Comparison of ENCODE assay signal across 1 cellular context in the genomic region with DNA sequence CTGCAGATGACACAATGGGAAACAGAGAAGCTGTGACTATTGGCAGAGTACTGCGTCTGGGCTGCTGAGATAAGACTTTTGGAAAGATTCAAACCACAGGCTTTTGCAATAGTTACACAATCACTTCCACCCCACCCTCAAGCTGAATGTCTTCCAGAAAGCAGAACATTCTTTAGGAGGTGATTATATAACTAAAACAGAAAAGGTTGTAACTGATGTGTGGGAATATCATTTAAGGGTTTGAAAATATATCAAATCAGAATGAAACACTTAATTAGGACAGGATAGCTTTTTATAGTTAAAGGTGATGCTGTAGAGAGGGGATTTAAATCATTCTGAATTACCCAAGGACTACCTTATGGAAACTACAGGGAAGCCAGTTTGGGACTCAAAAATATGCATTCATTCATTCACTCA.
A peak's percentile ranks its signal among the peaks of the same experiment; 100 is the strongest.
TF ChIP-seq lines count a peak whose summit lies in the region.

No MANE protein-coding gene starts in this region.

TF ChIP-seq in K562, 482 proteins besides CTCF, POLR2A, EP300 and RAD21 (continued from another document and continues in another):
- peak; percentile 41; the same call in 1 of the 2 replicates for TF ChIP-seq CLOCK (CRISPR knock-in tag; IDR thresholded peaks at IDR 0.05; ENCODE audit: borderline replicate concordance)
- TF ChIP-seq, protein P1, sequence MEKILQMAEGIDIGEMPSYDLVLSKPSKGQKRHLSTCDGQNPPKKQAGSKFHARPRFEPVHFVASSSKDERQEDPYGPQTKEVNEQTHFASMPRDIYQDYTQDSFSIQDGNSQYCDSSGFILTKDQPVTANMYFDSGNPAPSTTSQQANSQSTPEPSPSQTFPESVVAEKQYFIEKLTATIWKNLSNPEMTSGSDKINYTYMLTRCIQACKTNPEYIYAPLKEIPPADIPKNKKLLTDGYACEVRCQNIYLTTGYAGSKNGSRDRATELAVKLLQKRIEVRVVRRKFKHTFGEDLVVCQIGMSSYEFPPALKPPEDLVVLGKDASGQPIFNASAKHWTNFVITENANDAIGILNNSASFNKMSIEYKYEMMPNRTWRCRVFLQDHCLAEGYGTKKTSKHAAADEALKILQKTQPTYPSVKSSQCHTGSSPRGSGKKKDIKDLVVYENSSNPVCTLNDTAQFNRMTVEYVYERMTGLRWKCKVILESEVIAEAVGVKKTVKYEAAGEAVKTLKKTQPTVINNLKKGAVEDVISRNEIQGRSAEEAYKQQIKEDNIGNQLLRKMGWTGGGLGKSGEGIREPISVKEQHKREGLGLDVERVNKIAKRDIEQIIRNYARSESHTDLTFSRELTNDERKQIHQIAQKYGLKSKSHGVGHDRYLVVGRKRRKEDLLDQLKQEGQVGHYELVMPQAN (IDR thresholded peaks at IDR 0.05; ENCODE audit: borderline replicate concordance), result no peak
- TF ChIP-seq ESRRA (IDR thresholded peaks at IDR 0.05; ENCODE audit: borderline replicate concordance, low read depth), result peak; percentile 97; the same call in 1 of the 2 replicates
- TF ChIP-seq, protein P2, sequence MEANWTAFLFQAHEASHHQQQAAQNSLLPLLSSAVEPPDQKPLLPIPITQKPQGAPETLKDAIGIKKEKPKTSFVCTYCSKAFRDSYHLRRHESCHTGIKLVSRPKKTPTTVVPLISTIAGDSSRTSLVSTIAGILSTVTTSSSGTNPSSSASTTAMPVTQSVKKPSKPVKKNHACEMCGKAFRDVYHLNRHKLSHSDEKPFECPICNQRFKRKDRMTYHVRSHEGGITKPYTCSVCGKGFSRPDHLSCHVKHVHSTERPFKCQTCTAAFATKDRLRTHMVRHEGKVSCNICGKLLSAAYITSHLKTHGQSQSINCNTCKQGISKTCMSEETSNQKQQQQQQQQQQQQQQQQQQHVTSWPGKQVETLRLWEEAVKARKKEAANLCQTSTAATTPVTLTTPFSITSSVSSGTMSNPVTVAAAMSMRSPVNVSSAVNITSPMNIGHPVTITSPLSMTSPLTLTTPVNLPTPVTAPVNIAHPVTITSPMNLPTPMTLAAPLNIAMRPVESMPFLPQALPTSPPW (CRISPR knock-in tag; IDR thresholded peaks at IDR 0.05), result peak; percentile 90
- peak; percentile 62 to 84; a peak in 3 of 4 replicates for TF ChIP-seq MNT (conservative IDR thresholded peaks at IDR 0.05)
- peak; percentile 95 for TF ChIP-seq POLR2AphosphoS5 (IDR thresholded peaks at IDR 0.05; ENCODE audit: control insufficient read depth, insufficient read depth, low read depth, low read length)
- TF ChIP-seq FOXA3 (CRISPR knock-in tag; conservative IDR thresholded peaks at IDR 0.05 in 1 of 2, IDR thresholded peaks at IDR 0.05 in 1 of 2), result peak in 1 of 2 experiments; percentile 79; a peak in 2 of 4 replicates
- TF ChIP-seq, protein P3, sequence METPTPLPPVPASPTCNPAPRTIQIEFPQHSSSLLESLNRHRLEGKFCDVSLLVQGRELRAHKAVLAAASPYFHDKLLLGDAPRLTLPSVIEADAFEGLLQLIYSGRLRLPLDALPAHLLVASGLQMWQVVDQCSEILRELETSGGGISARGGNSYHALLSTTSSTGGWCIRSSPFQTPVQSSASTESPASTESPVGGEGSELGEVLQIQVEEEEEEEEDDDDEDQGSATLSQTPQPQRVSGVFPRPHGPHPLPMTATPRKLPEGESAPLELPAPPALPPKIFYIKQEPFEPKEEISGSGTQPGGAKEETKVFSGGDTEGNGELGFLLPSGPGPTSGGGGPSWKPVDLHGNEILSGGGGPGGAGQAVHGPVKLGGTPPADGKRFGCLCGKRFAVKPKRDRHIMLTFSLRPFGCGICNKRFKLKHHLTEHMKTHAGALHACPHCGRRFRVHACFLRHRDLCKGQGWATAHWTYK (CRISPR knock-in tag; IDR thresholded peaks at IDR 0.05), result peak; percentile 71; the same call in 1 of the 2 replicates
- TF ChIP-seq, protein P4, sequence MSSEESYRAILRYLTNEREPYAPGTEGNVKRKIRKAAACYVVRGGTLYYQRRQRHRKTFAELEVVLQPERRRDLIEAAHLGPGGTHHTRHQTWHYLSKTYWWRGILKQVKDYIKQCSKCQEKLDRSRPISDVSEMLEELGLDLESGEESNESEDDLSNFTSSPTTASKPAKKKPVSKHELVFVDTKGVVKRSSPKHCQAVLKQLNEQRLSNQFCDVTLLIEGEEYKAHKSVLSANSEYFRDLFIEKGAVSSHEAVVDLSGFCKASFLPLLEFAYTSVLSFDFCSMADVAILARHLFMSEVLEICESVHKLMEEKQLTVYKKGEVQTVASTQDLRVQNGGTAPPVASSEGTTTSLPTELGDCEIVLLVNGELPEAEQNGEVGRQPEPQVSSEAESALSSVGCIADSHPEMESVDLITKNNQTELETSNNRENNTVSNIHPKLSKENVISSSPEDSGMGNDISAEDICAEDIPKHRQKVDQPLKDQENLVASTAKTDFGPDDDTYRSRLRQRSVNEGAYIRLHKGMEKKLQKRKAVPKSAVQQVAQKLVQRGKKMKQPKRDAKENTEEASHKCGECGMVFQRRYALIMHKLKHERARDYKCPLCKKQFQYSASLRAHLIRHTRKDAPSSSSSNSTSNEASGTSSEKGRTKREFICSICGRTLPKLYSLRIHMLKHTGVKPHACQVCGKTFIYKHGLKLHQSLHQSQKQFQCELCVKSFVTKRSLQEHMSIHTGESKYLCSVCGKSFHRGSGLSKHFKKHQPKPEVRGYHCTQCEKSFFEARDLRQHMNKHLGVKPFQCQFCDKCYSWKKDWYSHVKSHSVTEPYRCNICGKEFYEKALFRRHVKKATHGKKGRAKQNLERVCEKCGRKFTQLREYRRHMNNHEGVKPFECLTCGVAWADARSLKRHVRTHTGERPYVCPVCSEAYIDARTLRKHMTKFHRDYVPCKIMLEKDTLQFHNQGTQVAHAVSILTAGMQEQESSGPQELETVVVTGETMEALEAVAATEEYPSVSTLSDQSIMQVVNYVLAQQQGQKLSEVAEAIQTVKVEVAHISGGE (CRISPR knock-in tag; IDR thresholded peaks at IDR 0.05), result peak in 1 of 3 experiments; percentile 71; a peak in 1 of 6 replicates
- TF ChIP-seq DMBX1 (CRISPR knock-in tag; IDR thresholded peaks at IDR 0.05; ENCODE audit: borderline replicate concordance), result peak; percentile 88
- TF ChIP-seq DACH1 (IDR thresholded peaks at IDR 0.05; ENCODE audit: partially characterized antibody), result peak; percentile 65
- TF ChIP-seq NR3C1 (CRISPR knock-in tag; IDR thresholded peaks at IDR 0.05), result no peak
- TF ChIP-seq ETV6 (IDR thresholded peaks at IDR 0.05; ENCODE audit: borderline replicate concordance in 1 of 2, low read depth in 2 of 2, low read length in 1 of 2), result peak; percentile 19 to 87; a peak in 1 of 4 replicates
- TF ChIP-seq ETV6 (CRISPR knock-in tag; IDR thresholded peaks at IDR 0.05; ENCODE audit: borderline replicate concordance), result no peak
- no peak for TF ChIP-seq PRPF4 (IDR thresholded peaks at IDR 0.05; ENCODE audit: insufficient read depth, low read depth, low read length, poor library complexity, severe bottlenecking)
- peak; percentile 94 for TF ChIP-seq SMAD1 (IDR thresholded peaks at IDR 0.05; ENCODE audit: low read depth, low read length, partially characterized antibody)
- peak; percentile 21 for TF ChIP-seq TAF1 (IDR thresholded peaks at IDR 0.05; ENCODE audit: control insufficient read depth, extremely low read depth, insufficient read depth, low read length, severe bottlenecking)
- TF ChIP-seq ZNF318 (IDR thresholded peaks at IDR 0.05; ENCODE audit: borderline replicate concordance in 1 of 2, low read depth in 1 of 2), result peak in 1 of 2 experiments; percentile 93; a peak in 2 of 4 replicates
- TF ChIP-seq HCFC1 (IDR thresholded peaks at IDR 0.05; ENCODE audit: low read depth, low read length), result no peak
- no peak for TF ChIP-seq SLC30A9 (CRISPR knock-in tag; IDR thresholded peaks at IDR 0.05)
- TF ChIP-seq ZNF408 (CRISPR knock-in tag; IDR thresholded peaks at IDR 0.05; ENCODE audit: low read depth), result no peak
- TF ChIP-seq NR2C1 (IDR thresholded peaks at IDR 0.05), result no peak
- peak; percentile 60; the same call in 1 of the 2 replicates for TF ChIP-seq NR2C1 (tag; IDR thresholded peaks at IDR 0.05)
- TF ChIP-seq, protein P5, sequence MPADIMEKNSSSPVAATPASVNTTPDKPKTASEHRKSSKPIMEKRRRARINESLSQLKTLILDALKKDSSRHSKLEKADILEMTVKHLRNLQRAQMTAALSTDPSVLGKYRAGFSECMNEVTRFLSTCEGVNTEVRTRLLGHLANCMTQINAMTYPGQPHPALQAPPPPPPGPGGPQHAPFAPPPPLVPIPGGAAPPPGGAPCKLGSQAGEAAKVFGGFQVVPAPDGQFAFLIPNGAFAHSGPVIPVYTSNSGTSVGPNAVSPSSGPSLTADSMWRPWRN (IDR thresholded peaks at IDR 0.05; ENCODE audit: low read depth), result peak; percentile 88
- TF ChIP-seq CC2D1A (IDR thresholded peaks at IDR 0.05), result peak; percentile 84
